In the genomic region with DNA sequence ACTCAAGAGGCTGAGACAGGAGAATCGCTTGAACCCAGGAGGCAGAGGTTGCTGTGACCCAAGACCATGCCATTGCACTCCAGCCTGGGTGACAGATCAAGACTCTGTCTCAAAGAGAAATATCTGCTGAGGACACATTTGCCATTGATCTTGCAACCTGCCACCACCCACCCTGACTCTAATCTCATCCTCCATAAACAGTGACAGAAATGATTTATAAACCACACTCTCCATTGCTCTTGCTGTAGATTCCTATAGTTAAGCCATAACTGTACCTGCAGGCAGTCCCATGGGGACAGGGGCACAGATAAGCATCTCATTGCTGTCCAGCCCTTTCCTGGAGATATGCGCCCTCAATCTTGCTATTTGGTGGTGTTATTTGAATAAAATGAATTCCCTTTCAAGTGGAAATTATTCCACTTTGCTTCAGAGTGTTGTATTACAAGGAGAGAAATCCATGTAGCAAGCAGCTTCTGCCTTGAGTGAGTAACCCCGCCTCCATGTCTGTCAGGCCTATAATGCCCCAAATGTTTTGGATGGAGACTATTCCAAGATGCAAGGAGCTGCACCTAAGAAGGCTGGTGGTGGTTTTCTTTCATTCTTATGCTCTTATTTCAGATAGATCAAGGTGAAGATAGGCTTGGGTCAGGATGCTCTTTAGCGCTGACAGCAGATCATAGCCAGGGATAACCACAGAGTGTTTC, we compare ENCODE assay signal across 17 cellular contexts. TPM values are rescaled to one million over a fixed set of nuclear protein-coding genes. Genes with fewer than 3 reads are reported as not detected.
"Had no signal": no experiment of that assay in that cellular context is flagged by ENCODE, and none has a peak within 500 bp of the region (broad histone marks: within the 10 kb centered on the region; RNA-seq: fewer than 3 reads in every experiment).

No MANE protein-coding gene starts in this region.

- H3K27ac Mint-ChIP-seq: activated CD4-positive, alpha-beta memory T cell treated with anti-CD3 and anti-CD28 coated beads for 36 hours; activated CD8-positive, alpha-beta memory T cell treated with anti-CD3 and anti-CD28 coated beads, Interleukin-2, amount 10 ng/mL, durations not matched to agents 7 days and 5 days; neural progenitor cell; stimulated activated naive CD8-positive, alpha-beta T cell treated with anti-CD3 and anti-CD28 coated beads, Interleukin-15, amount 100 ng/mL, for 72 hours; type B pancreatic cell had no signal

- ATAC-seq: activated CD8-positive, alpha-beta memory T cell treated with anti-CD3 and anti-CD28 coated beads, Interleukin-2, amount 10 ng/mL, durations not matched to agents 7 days and 5 days; gastrocnemius medialis; pancreas; sciatic nerve; stimulated activated naive CD8-positive, alpha-beta T cell treated with anti-CD3 and anti-CD28 coated beads, Interleukin-15, amount 100 ng/mL, for 72 hours had no signal

- H3K4me3 ChIP-seq: adrenal gland, gastrocnemius medialis, lung, neural progenitor cell, pancreas had no signal

- H3K9me3 ChIP-seq: adrenal gland, gastrocnemius medialis, pancreas had no signal

- FAIRE-seq: pancreas had no signal

- DNase-seq: activated CD4-positive, alpha-beta memory T cell treated with anti-CD3 and anti-CD28 coated beads for 36 hours; activated CD8-positive, alpha-beta memory T cell treated with anti-CD3 and anti-CD28 coated beads, Interleukin-2, amount 10 ng/mL, durations not matched to agents 7 days and 5 days; activated naive CD4-positive, alpha-beta T cell treated with anti-CD3 and anti-CD28 coated beads, Interleukin-2, amount 50 U/mL, for 16 hours; activated T-cell treated with anti-CD3 and anti-CD28 coated beads, Interleukin-2, amount 50 U/mL, for 1 hour; brain microvascular endothelial cell; erythroblast; gastrocnemius medialis; islet precursor cell; midbrain; pancreas; stimulated activated CD4-positive, alpha-beta T cell treated with anti-CD3 and anti-CD28 coated beads, Interleukin-1b, Interleukin-23, amount 100 ng/mL, for 48 hours; stimulated activated naive CD8-positive, alpha-beta T cell treated with anti-CD3 and anti-CD28 coated beads, Interleukin-15, amount 100 ng/mL, for 72 hours had no signal

- H3K27ac ChIP-seq: adrenal gland, brain microvascular endothelial cell, gastrocnemius medialis, neural progenitor cell, pancreas had no signal

- H3K9ac ChIP-seq: neural progenitor cell had no signal

- H3K9me3 Mint-ChIP-seq: activated CD4-positive, alpha-beta memory T cell treated with anti-CD3 and anti-CD28 coated beads for 36 hours; neural progenitor cell; stimulated activated naive CD8-positive, alpha-beta T cell treated with anti-CD3 and anti-CD28 coated beads, Interleukin-15, amount 100 ng/mL, for 72 hours; type B pancreatic cell had no signal

- H3K36me3 ChIP-seq: adrenal gland, brain microvascular endothelial cell, gastrocnemius medialis, neural progenitor cell, pancreas had no signal

- H3K36me3 Mint-ChIP-seq: activated CD4-positive, alpha-beta memory T cell treated with anti-CD3 and anti-CD28 coated beads for 36 hours; activated CD8-positive, alpha-beta memory T cell treated with anti-CD3 and anti-CD28 coated beads, Interleukin-2, amount 10 ng/mL, durations not matched to agents 7 days and 5 days; neural progenitor cell; type B pancreatic cell had no signal

- H3K4me3 Mint-ChIP-seq: activated CD4-positive, alpha-beta memory T cell treated with anti-CD3 and anti-CD28 coated beads for 36 hours; activated CD8-positive, alpha-beta memory T cell treated with anti-CD3 and anti-CD28 coated beads, Interleukin-2, amount 10 ng/mL, durations not matched to agents 7 days and 5 days; neural progenitor cell; stimulated activated naive CD8-positive, alpha-beta T cell treated with anti-CD3 and anti-CD28 coated beads, Interleukin-15, amount 100 ng/mL, for 72 hours; type B pancreatic cell had no signal

RNA-seq across cellular contexts. Expression of a gene that starts 3.0 kb away (rescaled TPM):
- total RNA-seq: activated CD4-positive, alpha-beta memory T cell treated with anti-CD3 and anti-CD28 coated beads for 36 hours; activated CD8-positive, alpha-beta memory T cell treated with anti-CD3 and anti-CD28 coated beads, Interleukin-2, amount 10 ng/mL, durations not matched to agents 7 days and 5 days; gastrocnemius medialis; lung; sciatic nerve had no signal

RNA-seq across cellular contexts. Expression of a gene that starts 37.0 kb away (rescaled TPM):
- total RNA-seq: sciatic nerve had no signal
